ENCODE assay signal across 8 cellular contexts in genomic region chr16:88558457-88559442, GRCh38. TPM values are rescaled to one million over a fixed set of nuclear protein-coding genes. Genes with fewer than 3 reads are reported as not detected.
DNase-seq lines count a peak whose midpoint lies in the region; ATAC-seq, FAIRE-seq and TF ChIP-seq lines count a peak whose summit lies in the region.

No MANE protein-coding gene starts in this region.

- H3K79me2 ChIP-seq in DND-41 (ENCODE audit: insufficient read depth, low read length) (no peaks in the 10 kb centered on the region), Loucy (ENCODE audit: insufficient read depth, low read length) (no peaks in the 10 kb centered on the region), SK-N-SH (ENCODE audit: insufficient read depth) (no peaks in the 10 kb centered on the region)

- H3K9me2 ChIP-seq in Loucy (replicated peaks; ENCODE audit: low read depth, low read length) (no peaks in the 10 kb centered on the region), SK-N-SH (no peaks in the 10 kb centered on the region)

- H3K4me3 ChIP-seq in DND-41 (ENCODE audit: low read depth in 1 of 2, low read length in 2 of 2) (no peak overlapping the region), Loucy (ENCODE audit: low read length, poor library complexity, severe bottlenecking) (no peak overlapping the region), SK-N-SH (ENCODE audit: low read depth in 2 of 2, low read length in 1 of 2) (peak overlapping the region in 1 of 2 experiments; percentile 4; a peak in 1 of 4 replicates), pancreas (no peak overlapping the region)

- H2AFZ ChIP-seq in DND-41 (ENCODE audit: low read depth, low read length) (no peak overlapping the region), Loucy (ENCODE audit: low read length) (no peak overlapping the region), SK-N-SH (ENCODE audit: low read depth) (no peak overlapping the region)

- DNase-seq in DND-41 = no peak
- peak; percentile 86 for DNase-seq in SK-N-SH
- DNase-seq in fibroblast of the conjunctiva (ENCODE audit: low read depth) = peak; percentile 47
- peak; percentile 70 to 96 (median 89) for DNase-seq in pancreas
- no peak for DNase-seq in stimulated activated CD4-positive, alpha-beta T cell treated with anti-CD3 and anti-CD28 coated beads, Interleukin-12 subunit alpha, Interleukin-12 subunit beta, amount 100 ng/mL, for 4 hours
- DNase-seq in activated CD4-positive, CD25-positive, alpha-beta regulatory T cell (lab: John Stamatoyannopoulos, UW) = no peak

- CTCF ChIA-PET in SK-N-SH (lab: Yijun Ruan, JAX) = interaction anchor here (0.6 to 6.4 kb wide), 19 partner anchors 10 to 598 kb away, joined by 3 to 52 read pairs (median 3); partner anchors contain the start of genes MVD and ZC3H18

- H3K4me2 ChIP-seq in DND-41 (ENCODE audit: insufficient read depth, low read length) (no peak overlapping the region), Loucy (ENCODE audit: low read depth, low read length, poor library complexity, severe bottlenecking) (no peak overlapping the region), SK-N-SH (peak overlapping the region; percentile 73)

- TF ChIP-seq RAD21 in SK-N-SH (IDR thresholded peaks at IDR 0.05; ENCODE audit: low read length) = peak; percentile 32; the same call in 1 of the 2 replicates

- POLR2A ChIA-PET in SK-N-SH (lab: Yijun Ruan, JAX) = no interaction called here

- no peaks in the 10 kb centered on the region for H3K9me3 ChIP-seq in DND-41 (ENCODE audit: insufficient read depth, low read length, severe bottlenecking)
- H3K9me3 ChIP-seq in Loucy (ENCODE audit: insufficient read depth, low read depth, low read length) = no peaks in the 10 kb centered on the region
- H3K9me3 ChIP-seq in SK-N-SH = no peaks in the 10 kb centered on the region
- H3K9me3 ChIP-seq in pancreas = no peaks in the 10 kb centered on the region

- no peaks in the 10 kb centered on the region for H3F3A ChIP-seq in Loucy (ENCODE audit: low read depth)
- no peaks in the 10 kb centered on the region for H3F3A ChIP-seq in SK-N-SH (replicated peaks; ENCODE audit: insufficient read depth)

- H3K27ac ChIP-seq in DND-41 (ENCODE audit: low read length) = no peak overlapping the region
- H3K27ac ChIP-seq in SK-N-SH (ENCODE audit: low read depth in 2 of 2, low read length in 1 of 2) = no peak overlapping the region
- H3K27ac ChIP-seq in pancreas = no peak overlapping the region

- intact Hi-C loops in pancreas (cut with DNase I) = no loop called here

- peak; percentile 41 for TF ChIP-seq CTCF in DND-41 (IDR thresholded peaks at IDR 0.05; ENCODE audit: borderline replicate concordance, extremely low read depth, low read length, poor library complexity, severe bottlenecking)
- peak; percentile 30 for TF ChIP-seq CTCF in Loucy (conservative IDR thresholded peaks at IDR 0.05; ENCODE audit: low read length)
- peak; percentile 59 for TF ChIP-seq CTCF in SK-N-SH (IDR thresholded peaks at IDR 0.05)
- peak; percentile 37 to 53 (median 44) for TF ChIP-seq CTCF in pancreas (IDR thresholded peaks at IDR 0.05)

- TF ChIP-seq EP300 in SK-N-SH (IDR thresholded peaks at IDR 0.05; ENCODE audit: borderline replicate concordance in 1 of 2, low read depth in 1 of 2, low read length in 1 of 2) = no peak

- H3K36me3 ChIP-seq in DND-41 (ENCODE audit: insufficient read depth, low read length) (no peaks in the 10 kb centered on the region), Loucy (ENCODE audit: insufficient read depth, low read length) (no peaks in the 10 kb centered on the region), SK-N-SH (replicated peaks in 1 of 2; ENCODE audit: control insufficient read depth in 1 of 2, insufficient read depth in 2 of 2, low read length in 1 of 2) (no peaks in the 10 kb centered on the region), pancreas (no peaks in the 10 kb centered on the region)

- H3K4me1 ChIP-seq in DND-41 (ENCODE audit: insufficient read depth, low read length) (peaks cover 3% of the 10 kb centered on the region; the same call in 1 of the 2 replicates), Loucy (ENCODE audit: insufficient read depth, low read length, poor library complexity, severe bottlenecking) (no peaks in the 10 kb centered on the region), SK-N-SH (ENCODE audit: control insufficient read depth in 1 of 2, insufficient read depth in 2 of 2, low read depth in 1 of 2, low read length in 1 of 2) (peaks cover 0 to 8% of the 10 kb centered on the region in 2 experiments; a peak in 1 of 4 replicates), pancreas (peaks cover 0 to 6% (median 0%) of the 10 kb centered on the region in 3 donors)

- WGBS in SK-N-SH (ENCODE audit: low lambda C conversion rate) = 8% methylated on average over 17 of the region's 45 CpGs
- WGBS in pancreas, 2 donors = 35 to 43% methylated on average over 37 to 43 of the region's 45 CpGs

- ATAC-seq in DND-41 (ENCODE audit: insufficient read depth, low read depth) = no peak
- ATAC-seq in pancreas = peak; percentile 78 to 88 (median 84)
- ATAC-seq in HG03571 (IDR thresholded peaks at IDR 0.05; ENCODE audit: unreplicated experiment) = no peak

- FAIRE-seq in pancreas (lab: Jason Lieb, UNC) = no peak

- no peak overlapping the region for H3K9ac ChIP-seq in DND-41 (ENCODE audit: low read depth, low read length)
- H3K9ac ChIP-seq in Loucy (ENCODE audit: low read depth, low read length, poor library complexity, severe bottlenecking) = no peak overlapping the region
- no peak overlapping the region for H3K9ac ChIP-seq in SK-N-SH

- H4K20me1 ChIP-seq in DND-41 (ENCODE audit: insufficient read depth, low read length) (peaks cover 15% of the 10 kb centered on the region), Loucy (ENCODE audit: insufficient read depth, low read length, poor library complexity, severe bottlenecking) (no peaks in the 10 kb centered on the region), SK-N-SH (ENCODE audit: insufficient read depth) (peaks cover 4% of the 10 kb centered on the region; the same call in 1 of the 2 replicates)

- H3K27me3 ChIP-seq in DND-41 (ENCODE audit: insufficient read depth, low read length, poor library complexity) (no peaks in the 10 kb centered on the region), Loucy (ENCODE audit: insufficient read depth, low read length, poor library complexity, severe bottlenecking) (no peaks in the 10 kb centered on the region), SK-N-SH (ENCODE audit: insufficient read depth) (peaks cover 16% of the 10 kb centered on the region; the same call in 1 of the 2 replicates), pancreas (no peaks in the 10 kb centered on the region)

TF ChIP-seq in SK-N-SH, 30 proteins besides CTCF, POLR2A, EP300 and RAD21:
- peak; percentile 76 for TF ChIP-seq SIN3A (IDR thresholded peaks at IDR 0.05; ENCODE audit: borderline replicate concordance, low read depth, low read length)
- TF ChIP-seq MXI1 (IDR thresholded peaks at IDR 0.05; ENCODE audit: low read depth, low read length) = no peak
- TF ChIP-seq CHD2 (IDR thresholded peaks at IDR 0.05; ENCODE audit: low read length, partially characterized antibody) = peak; percentile 34
- peak; percentile 72 for TF ChIP-seq NFIC (IDR thresholded peaks at IDR 0.05; ENCODE audit: borderline replicate concordance)
- no peak for TF ChIP-seq POLR2AphosphoS5 (IDR thresholded peaks at IDR 0.05; ENCODE audit: low read depth, low read length)
- TF ChIP-seq TAF1 (IDR thresholded peaks at IDR 0.05; ENCODE audit: borderline replicate concordance, low read depth, low read length) = no peak
- TF ChIP-seq MAX (IDR thresholded peaks at IDR 0.05; ENCODE audit: low read depth) = no peak
- no peak for TF ChIP-seq YY1 (IDR thresholded peaks at IDR 0.05; ENCODE audit: low read depth)
- TF ChIP-seq GATA2 (CRISPR knock-in tag; IDR thresholded peaks at IDR 0.05) = no peak
- TF ChIP-seq, protein P1, sequence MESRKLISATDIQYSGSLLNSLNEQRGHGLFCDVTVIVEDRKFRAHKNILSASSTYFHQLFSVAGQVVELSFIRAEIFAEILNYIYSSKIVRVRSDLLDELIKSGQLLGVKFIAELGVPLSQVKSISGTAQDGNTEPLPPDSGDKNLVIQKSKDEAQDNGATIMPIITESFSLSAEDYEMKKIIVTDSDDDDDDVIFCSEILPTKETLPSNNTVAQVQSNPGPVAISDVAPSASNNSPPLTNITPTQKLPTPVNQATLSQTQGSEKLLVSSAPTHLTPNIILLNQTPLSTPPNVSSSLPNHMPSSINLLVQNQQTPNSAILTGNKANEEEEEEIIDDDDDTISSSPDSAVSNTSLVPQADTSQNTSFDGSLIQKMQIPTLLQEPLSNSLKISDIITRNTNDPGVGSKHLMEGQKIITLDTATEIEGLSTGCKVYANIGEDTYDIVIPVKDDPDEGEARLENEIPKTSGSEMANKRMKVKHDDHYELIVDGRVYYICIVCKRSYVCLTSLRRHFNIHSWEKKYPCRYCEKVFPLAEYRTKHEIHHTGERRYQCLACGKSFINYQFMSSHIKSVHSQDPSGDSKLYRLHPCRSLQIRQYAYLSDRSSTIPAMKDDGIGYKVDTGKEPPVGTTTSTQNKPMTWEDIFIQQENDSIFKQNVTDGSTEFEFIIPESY (IDR thresholded peaks at IDR 0.05; ENCODE audit: borderline replicate concordance, low read depth) = no peak
- TF ChIP-seq ELF1 (IDR thresholded peaks at IDR 0.05) = no peak
- no peak for TF ChIP-seq FOXM1 (IDR thresholded peaks at IDR 0.05; ENCODE audit: low read depth)
- TF ChIP-seq, protein P2, sequence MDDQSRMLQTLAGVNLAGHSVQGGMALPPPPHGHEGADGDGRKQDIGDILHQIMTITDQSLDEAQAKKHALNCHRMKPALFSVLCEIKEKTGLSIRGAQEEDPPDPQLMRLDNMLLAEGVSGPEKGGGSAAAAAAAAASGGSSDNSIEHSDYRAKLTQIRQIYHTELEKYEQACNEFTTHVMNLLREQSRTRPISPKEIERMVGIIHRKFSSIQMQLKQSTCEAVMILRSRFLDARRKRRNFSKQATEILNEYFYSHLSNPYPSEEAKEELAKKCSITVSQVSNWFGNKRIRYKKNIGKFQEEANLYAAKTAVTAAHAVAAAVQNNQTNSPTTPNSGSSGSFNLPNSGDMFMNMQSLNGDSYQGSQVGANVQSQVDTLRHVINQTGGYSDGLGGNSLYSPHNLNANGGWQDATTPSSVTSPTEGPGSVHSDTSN (IDR thresholded peaks at IDR 0.05) = 0 out of 2 replicates have a peak, but pooled peaks have one; percentile 27
- TF ChIP-seq GABPA (IDR thresholded peaks at IDR 0.05; ENCODE audit: low read depth) = no peak

RNA-seq across cellular contexts. Expression of gene ZC3H18, which starts 11.5 kb away (rescaled TPM):
- polyA plus RNA-seq in SK-N-SH (2012; rRNA removed) (18.1 and 32.7 TPM in 2 replicates), pancreas (10 to 100 TPM; 19.1 to 27.6 TPM)
- 17.4 and 19.4 TPM in 2 replicates for polyA plus RNA-seq in SK-N-SH (2012; cell fraction: cytosol; rRNA removed)
- 76.1 and 100 TPM in 2 replicates for polyA plus RNA-seq in SK-N-SH (2012; cell fraction: nucleus; rRNA removed)
- 10 to 100 TPM; 12.2 to 19.6 (median 16.6) TPM for total RNA-seq in pancreas

Comparison
In these comparisons a context has a peak if more than half of its experiments do, and no peak if none do; other contexts are left out.
1. ATAC-seq: peak in pancreas (4 of 4); none in DND-41 (single experiment) and HG03571 (single experiment).
2. DNase-seq: peak in SK-N-SH (single experiment), fibroblast of the conjunctiva (single experiment) and pancreas (6 of 6); none in DND-41 (single experiment), stimulated activated CD4-positive, alpha-beta T cell treated with anti-CD3 and anti-CD28 coated beads, Interleukin-12 subunit alpha, Interleukin-12 subunit beta, amount 100 ng/mL, for 4 hours (single experiment) and activated CD4-positive, CD25-positive, alpha-beta regulatory T cell (0 of 4).
3. Peak in every context shown above with its lines, with median percentiles within 50 percentile points of each other: CTCF ChIP-seq.